ENCODE assay signal across 27 cellular contexts in the genomic region with DNA sequence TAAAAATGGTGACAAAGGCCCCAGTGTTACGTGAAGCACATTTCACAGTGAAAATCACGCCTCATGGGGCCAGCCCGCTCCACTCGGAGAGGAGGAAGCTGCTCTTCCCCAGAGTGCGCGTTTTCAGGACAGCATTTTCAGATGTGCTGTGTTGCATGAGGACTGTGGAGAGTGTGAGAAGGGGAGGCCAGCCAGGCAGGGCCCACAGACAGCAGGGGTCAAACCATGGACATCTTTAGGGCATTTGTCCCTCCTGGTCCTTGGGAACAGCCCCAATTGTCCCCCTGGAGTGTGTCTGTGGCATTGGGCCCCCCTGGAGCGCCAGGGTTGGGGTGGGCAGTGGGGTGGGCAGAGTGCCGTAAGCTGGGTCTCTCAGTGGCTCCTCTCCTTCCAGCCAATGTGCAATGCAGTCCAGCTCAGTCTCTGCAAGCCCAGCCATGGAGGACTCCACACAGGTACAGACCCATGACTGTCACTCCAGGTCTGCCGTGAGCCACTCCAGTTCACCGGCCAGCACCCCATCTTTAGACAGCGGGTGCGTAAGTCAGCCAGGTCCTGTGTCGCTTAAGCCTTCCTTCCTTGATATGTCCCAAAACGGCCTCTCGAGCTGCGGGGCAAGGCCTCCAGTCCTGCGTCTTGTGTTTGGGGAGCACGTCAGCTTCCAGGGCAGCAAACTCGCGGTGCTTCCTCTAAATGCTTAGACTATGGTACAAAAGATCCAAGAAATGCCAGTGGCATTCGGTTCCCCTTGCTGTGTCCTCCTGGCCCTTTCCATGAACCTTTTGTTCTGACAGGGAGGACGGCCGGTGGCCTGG.
DNase-seq lines count a peak whose midpoint lies in the region; ATAC-seq, FAIRE-seq and TF ChIP-seq lines count a peak whose summit lies in the region.
"Had no signal": no experiment of that assay in that cellular context is flagged by ENCODE, and none has a peak within 500 bp of the region (broad histone marks: within the 10 kb centered on the region; RNA-seq: fewer than 3 reads in every experiment).

No MANE protein-coding gene starts in this region.

- H3K36me3 ChIP-seq in body of pancreas (replicated peaks in 1 of 2; ENCODE audit: insufficient read depth in 1 of 2, low read depth in 2 of 2) (no peaks in the 10 kb centered on the region), hepatocyte (replicated peaks; ENCODE audit: insufficient read depth, low read depth) (no peaks in the 10 kb centered on the region), parathyroid adenoma (ENCODE audit: control insufficient read depth, insufficient read depth, low read length) (no peaks in the 10 kb centered on the region), testis (ENCODE audit: low read depth, missing control alignments) (no peaks in the 10 kb centered on the region)
- H3K36me3 ChIP-seq: neutrophil, uterus had no signal

- H3K79me2 ChIP-seq in hepatocyte (no peaks in the 10 kb centered on the region), parathyroid adenoma (no peaks in the 10 kb centered on the region)

- no peaks in the 10 kb centered on the region for H4K20me1 ChIP-seq in hepatocyte (ENCODE audit: insufficient read depth, poor library complexity, severe bottlenecking)

- TF ChIP-seq CTCF in body of pancreas (IDR thresholded peaks at IDR 0.05), result no peak
- no peak for TF ChIP-seq CTCF in hepatocyte (IDR thresholded peaks at IDR 0.05; ENCODE audit: poor library complexity)
- TF ChIP-seq CTCF in parathyroid adenoma (IDR thresholded peaks at IDR 0.05), result no peak
- no peak for TF ChIP-seq CTCF in testis (IDR thresholded peaks at IDR 0.05)

- intact Hi-C loops in body of pancreas (cut with DNase I) (no loop called here), testis (cut with DNase I; ENCODE audit: low total_unique reads) (no loop called here)

- ATAC-seq in body of pancreas (no peak), HG03159 (IDR thresholded peaks at IDR 0.05; ENCODE audit: unreplicated experiment) (no peak)
- ATAC-seq: GM23338; stimulated activated naive B cell treated with anti-CD40 and anti-IgM and Interleukin-4, amounts not matched to agents 10 μg/mL and 1 μg/mL and 100 μg/mL, for 72 hours had no signal

- H3K4me1 ChIP-seq in body of pancreas, result peaks cover 14% of the 10 kb centered on the region
- peaks cover 14% of the 10 kb centered on the region for H3K4me1 ChIP-seq in hepatocyte (ENCODE audit: insufficient read depth)
- H3K4me1 ChIP-seq in parathyroid adenoma, result no peaks in the 10 kb centered on the region
- H3K4me1 ChIP-seq in testis, result peaks cover 36% of the 10 kb centered on the region
- H3K4me1 ChIP-seq: uterus had no signal

- DNase-seq in body of pancreas (no peak), hepatocyte (ENCODE audit: low spot score) (no peak), testis (no peak), HTR-8/SVneo (ENCODE audit: insufficient read length, low spot score) (no peak), retina (no peak)
- DNase-seq: activated CD4-positive, alpha-beta T cell treated with anti-CD3 and anti-CD28 coated beads, Interleukin-2, amount 50 U/mL, for 1 hour; activated CD4-positive, CD25-positive, alpha-beta regulatory T cell; activated gamma-delta T cell treated with Interleukin-2 at 50 U/mL for 16 hours; activated T-cell treated with anti-CD3 and anti-CD28 coated beads, Interleukin-2, amount 50 U/mL, for 24 hours; CD8-positive, alpha-beta memory T cell; DMS 273 treated with DMSO at 0.1 percent for 48 hours; effector CD4-positive, alpha-beta T cell; hypothalamus; KG1; left cardiac atrium; NCI-H1092 treated with DMSO at 0.1 percent for 48 hours; NCI-H187 treated with DMSO at 0.1 percent for 48 hours; NCI-H524 treated with DMSO at 0.1 percent for 48 hours; NK-92 treated with Interleukin-12 subunit alpha and Interleukin-12 subunit beta, amount 100 ng/mL, for 24 hours; stimulated activated naive B cell treated with anti-CD40 and anti-IgM and Interleukin-4, amounts not matched to agents 10 μg/mL and 1 μg/mL and 100 μg/mL, for 72 hours; uterus had no signal

- no peak for FAIRE-seq in HTR-8/SVneo (lab: Jason Lieb, UNC)

- H3K4me3 ChIP-seq in body of pancreas (no peak overlapping the region), hepatocyte (no peak overlapping the region), parathyroid adenoma (ENCODE audit: low read depth, low read length) (no peak overlapping the region), testis (no peak overlapping the region)
- H3K4me3 ChIP-seq: GM23338, SK-N-MC, skin epidermis, uterus had no signal

- H3K27me3 ChIP-seq in body of pancreas, result no peaks in the 10 kb centered on the region
- no peaks in the 10 kb centered on the region for H3K27me3 ChIP-seq in hepatocyte
- H3K27me3 ChIP-seq in parathyroid adenoma (ENCODE audit: control insufficient read depth, insufficient read depth, low read length), result no peaks in the 10 kb centered on the region
- H3K27me3 ChIP-seq in testis, result no peaks in the 10 kb centered on the region
- H3K27me3 ChIP-seq: neutrophil, uterus had no signal

- no peaks in the 10 kb centered on the region for H3K9me3 ChIP-seq in body of pancreas
- no peaks in the 10 kb centered on the region for H3K9me3 ChIP-seq in hepatocyte (ENCODE audit: low read depth)
- H3K9me3 ChIP-seq in parathyroid adenoma (ENCODE audit: control insufficient read depth, low read length), result no peaks in the 10 kb centered on the region
- H3K9me3 ChIP-seq in testis, result no peaks in the 10 kb centered on the region
- H3K9me3 ChIP-seq: neutrophil, uterus had no signal

- 94 to 97% methylated on average over 19 to 23 of the region's 23 CpGs for WGBS in body of pancreas, 2 donors
- WGBS in hepatocyte (ENCODE audit: low lambda C conversion rate, missing lambda C conversion rate), result 88% methylated on average over 21 of the region's 23 CpGs
- 81 to 82% methylated on average over 16 to 23 of the region's 23 CpGs for WGBS in testis, 2 donors

- H3K27ac ChIP-seq in body of pancreas (peak overlapping the region in 3 of 4 donors; percentile 6 to 33 (median 8)), hepatocyte (peak overlapping the region; percentile 59), parathyroid adenoma (no peak overlapping the region), testis (peak overlapping the region; percentile 18 to 70)
- H3K27ac ChIP-seq: neutrophil, SK-N-MC, skin epidermis, uterus had no signal

- no peak overlapping the region for H2AFZ ChIP-seq in hepatocyte
- H2AFZ ChIP-seq in parathyroid adenoma, result peak overlapping the region; percentile 24
- H2AFZ ChIP-seq: GM23338 had no signal

- no peak overlapping the region for H3K9ac ChIP-seq in parathyroid adenoma

- H3K4me2 ChIP-seq in hepatocyte (peak overlapping the region; percentile 40), parathyroid adenoma (ENCODE audit: low read length) (no peak overlapping the region)
- H3K4me2 ChIP-seq: GM23338 had no signal

- TF ChIP-seq POLR2A in body of pancreas (IDR thresholded peaks at IDR 0.05) (no peak), testis (IDR thresholded peaks at IDR 0.05) (no peak)

- H3K9me2 ChIP-seq in hepatocyte (replicated peaks; ENCODE audit: insufficient read depth), result no peaks in the 10 kb centered on the region
